Comparison of ENCODE assay signal across 10 cellular contexts in the genomic region with DNA sequence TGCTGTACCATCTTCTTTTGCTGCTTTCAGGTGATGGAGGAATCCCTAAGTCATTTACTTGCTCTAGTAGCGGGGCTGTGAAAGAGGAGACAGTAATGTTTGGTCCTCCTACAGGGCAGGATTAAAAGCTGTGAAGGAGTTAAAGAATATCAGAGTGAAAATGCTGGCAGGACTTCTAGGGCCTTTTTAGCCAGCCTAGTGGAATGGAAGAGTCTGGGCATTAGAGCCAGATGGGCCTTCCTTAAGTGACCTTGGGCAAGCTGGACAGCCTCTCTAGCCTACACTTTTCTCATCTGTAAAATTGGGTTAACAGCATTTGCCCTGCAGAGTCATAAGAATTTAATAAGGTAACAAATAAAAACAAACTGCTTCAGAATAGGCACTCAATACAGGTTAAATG.
A peak's percentile ranks its signal among the peaks of the same experiment; 100 is the strongest.
DNase-seq lines count a peak whose midpoint lies in the region; ATAC-seq, FAIRE-seq and TF ChIP-seq lines count a peak whose summit lies in the region.
"Had no signal": no experiment of that assay in that cellular context is flagged by ENCODE, and none has a peak within 500 bp of the region (broad histone marks: within the 10 kb centered on the region; RNA-seq: fewer than 3 reads in every experiment).

No MANE protein-coding gene starts in this region.

- no peak for TF ChIP-seq CTCF in MM.1S (IDR thresholded peaks at IDR 0.05; ENCODE audit: low read length)
- no peak for TF ChIP-seq CTCF in H1 (IDR thresholded peaks at IDR 0.05; ENCODE audit: control extremely low read depth in 1 of 3, insufficient read depth in 1 of 3, low read depth in 1 of 3, low read length in 3 of 3)
- no peak for TF ChIP-seq CTCF in testis (IDR thresholded peaks at IDR 0.05)

- ATAC-seq in HG03565 (IDR thresholded peaks at IDR 0.05; ENCODE audit: unreplicated experiment) = no peak

- no peak overlapping the region for H2BK15ac ChIP-seq in H1 (ENCODE audit: low read length)

- TF ChIP-seq EP300 in H1 (IDR thresholded peaks at IDR 0.05; ENCODE audit: borderline replicate concordance in 1 of 2, low read depth in 2 of 2, low read length in 2 of 2) = no peak

- H4K8ac ChIP-seq in H1 (ENCODE audit: extremely low read depth, insufficient read depth, low read length) = no peak overlapping the region

- H3K27me3 Mint-ChIP-seq in activated CD4-positive, alpha-beta T cell treated with anti-CD3 and anti-CD28 coated beads, Interleukin-2, amount 10 ng/mL, durations not matched to agents 24 days and 14 days = no peaks in the 10 kb centered on the region

- no peak overlapping the region for H2BK12ac ChIP-seq in H1 (ENCODE audit: low read depth, low read length)

- H4K5ac ChIP-seq in H1 (ENCODE audit: insufficient read length, low read depth, low read length) = no peak overlapping the region

- H2AFZ ChIP-seq in MM.1S (ENCODE audit: low read length) = no peak overlapping the region
- no peak overlapping the region for H2AFZ ChIP-seq in H1 (ENCODE audit: low read length)

- no peaks in the 10 kb centered on the region for H3K9me3 Mint-ChIP-seq in activated CD4-positive, alpha-beta T cell treated with anti-CD3 and anti-CD28 coated beads, Interleukin-2, amount 10 ng/mL, durations not matched to agents 24 days and 14 days
- H3K9me3 Mint-ChIP-seq: activated naive CD4-positive, alpha-beta T cell treated with anti-CD3 and anti-CD28 coated beads, Interleukin-2, amount 50 U/mL, for 24 hours had no signal

- no peak overlapping the region for H3K23ac ChIP-seq in H1 (ENCODE audit: insufficient read length)

- H2BK20ac ChIP-seq in H1 (ENCODE audit: low read length) = no peak overlapping the region

- H3K14ac ChIP-seq in H1 (ENCODE audit: insufficient read length) = no peak overlapping the region

- no peak overlapping the region for H4K91ac ChIP-seq in H1 (replicated peaks; ENCODE audit: insufficient read length, low read length)

- WGBS in H1 (ENCODE audit: extremely low coverage in 1 of 2, insufficient coverage in 1 of 2, insufficient read length in 1 of 2, insufficient replicate concordance in 2 of 2, low coverage in 1 of 2, low lambda C conversion rate in 2 of 2, missing lambda C conversion rate in 1 of 2), 2 experiments = 80% methylated on average over 1 of the region's 1 CpG; no CpG with 5 or more reads in 1 of the 2 experiments
- 67 to 71% methylated on average over 1 of the region's 1 CpG for WGBS in mesodermal cell (ENCODE audit: insufficient coverage in 2 of 2), 2 experiments
- WGBS in testis, 2 donors = 53 to 66% methylated on average over 1 of the region's 1 CpG

- FAIRE-seq in H1 (lab: Jason Lieb, UNC) = no peak

- H3K4me1 ChIP-seq in MM.1S (ENCODE audit: low read length) (peaks cover 26% of the 10 kb centered on the region), H1 (replicated peaks in 1 of 4; ENCODE audit: control insufficient read depth in 3 of 4, insufficient read depth in 4 of 4, low read length in 3 of 4) (peaks cover 4 to 20% (median 17%) of the 10 kb centered on the region in 4 experiments; a peak in 6 of 7 replicates), mesodermal cell (ENCODE audit: control insufficient read depth, insufficient read depth, low read length, poor library complexity, severe bottlenecking) (peaks cover 40% of the 10 kb centered on the region), testis (peaks cover 43% of the 10 kb centered on the region)

- CTCF ChIA-PET in H1 (lab: Charles Lee; ENCODE audit: partially characterized antibody) = interaction anchor here (0.9 to 1.4 kb wide), 3 partner anchors 8 to 286 kb away, joined by 3 to 4 read pairs (median 3); no protein-coding TSS in a partner anchor

- DNase-seq in MM.1S (no peak), H1 (ENCODE audit: low read depth in 1 of 2, low spot score in 2 of 2) (no peak), testis (no peak), MV-4-11 (lab: John Stamatoyannopoulos, UW) (no peak), NCI-H2107 treated with DMSO at 0.1 percent for 48 hours (lab: John Stamatoyannopoulos, UW; ENCODE audit: unreplicated experiment) (no peak)
- no peak for DNase-seq in activated CD4-positive, alpha-beta T cell treated with anti-CD3 and anti-CD28 coated beads, Interleukin-2, amount 10 ng/mL, durations not matched to agents 24 days and 14 days
- DNase-seq: KG1 had no signal

- H3K79me1 ChIP-seq in H1 (ENCODE audit: low read depth, low read length) = peaks cover 4% of the 10 kb centered on the region; the same call in 1 of the 2 replicates

- peaks cover 16% of the 10 kb centered on the region for H3K4me1 Mint-ChIP-seq in activated CD4-positive, alpha-beta T cell treated with anti-CD3 and anti-CD28 coated beads, Interleukin-2, amount 10 ng/mL, durations not matched to agents 24 days and 14 days

- no peak overlapping the region for H3K9ac ChIP-seq in MM.1S (ENCODE audit: low read length)
- H3K9ac ChIP-seq in H1 (replicated peaks in 1 of 4; ENCODE audit: extremely low read depth in 1 of 4, low read depth in 3 of 4, low read length in 3 of 4) = no peak overlapping the region

- H3K4me3 ChIP-seq in MM.1S (ENCODE audit: low read length) (no peak overlapping the region), H1 (ENCODE audit: extremely low read depth in 1 of 4, insufficient read depth in 2 of 4, low read depth in 3 of 4, low read length in 4 of 4) (no peak overlapping the region; a peak in 1 of 8 replicates), mesodermal cell (ENCODE audit: extremely low read depth, insufficient read depth, low read length, poor library complexity, severe bottlenecking) (no peak overlapping the region), testis (no peak overlapping the region)

- H2BK5ac ChIP-seq in H1 (ENCODE audit: low read depth, low read length) = no peak overlapping the region

- H3K27me3 ChIP-seq in MM.1S (replicated peaks; ENCODE audit: insufficient read depth, low read length) (no peaks in the 10 kb centered on the region), H1 (replicated peaks in 1 of 4; ENCODE audit: control insufficient read depth in 3 of 4, extremely low read depth in 1 of 4, insufficient read depth in 3 of 4, low read length in 3 of 4) (no peaks in the 10 kb centered on the region), testis (no peaks in the 10 kb centered on the region)

- no peaks in the 10 kb centered on the region for H3K79me2 ChIP-seq in MM.1S (ENCODE audit: low read length)
- peaks cover 0 to 78% of the 10 kb centered on the region in 2 experiments; a peak in 3 of 4 replicates for H3K79me2 ChIP-seq in H1 (ENCODE audit: control insufficient read depth in 1 of 2, insufficient read depth in 2 of 2, low read length in 2 of 2)

- H2AK5ac ChIP-seq in H1 (ENCODE audit: low read depth, low read length) = no peak overlapping the region

- H3K9me3 ChIP-seq in MM.1S (replicated peaks; ENCODE audit: insufficient read depth, low read length) (no peaks in the 10 kb centered on the region), H1 (ENCODE audit: insufficient read depth in 2 of 2, low read depth in 1 of 2, low read length in 1 of 2) (no peaks in the 10 kb centered on the region), mesodermal cell (ENCODE audit: control insufficient read depth, low read length) (no peaks in the 10 kb centered on the region), testis (no peaks in the 10 kb centered on the region)

- H3K4ac ChIP-seq in H1 (replicated peaks; ENCODE audit: insufficient read length, low read depth, low read length) = no peak overlapping the region

- 0 out of 2 replicates have a peak, but pooled peaks cover 3% of the 10 kb centered on the region for H3K23me2 ChIP-seq in H1 (ENCODE audit: low read depth, low read length)

- H3F3A ChIP-seq in MM.1S (ENCODE audit: insufficient read depth, low read length) = 0 out of 2 replicates have a peak, but pooled peaks cover 4% of the 10 kb centered on the region

- POLR2A ChIA-PET in H1 (lab: Charles Lee; ENCODE audit: partially characterized antibody) = interaction anchor here (1.6 kb wide), 1 partner anchor 10 kb away, joined by 5 read pairs; no protein-coding TSS in a partner anchor

- H3K36me3 Mint-ChIP-seq in activated CD4-positive, alpha-beta T cell treated with anti-CD3 and anti-CD28 coated beads, Interleukin-2, amount 10 ng/mL, durations not matched to agents 24 days and 14 days (ENCODE audit: low read depth) = no peaks in the 10 kb centered on the region
- H3K36me3 Mint-ChIP-seq: activated naive CD4-positive, alpha-beta T cell treated with anti-CD3 and anti-CD28 coated beads, Interleukin-2, amount 50 U/mL, for 24 hours had no signal

- intact Hi-C loops in testis (cut with DNase I; ENCODE audit: low total_unique reads) = loop anchor here (10.0 kb wide), 1 partner anchor 289 kb away; no protein-coding TSS in a partner anchor
- intact Hi-C loops in activated CD4-positive, alpha-beta T cell treated with anti-CD3 and anti-CD28 coated beads, Interleukin-2, amount 10 ng/mL, durations not matched to agents 24 days and 14 days (cut with micrococcal nuclease) = no loop called here

- no peaks in the 10 kb centered on the region for H4K20me1 ChIP-seq in MM.1S (ENCODE audit: insufficient read depth, low read length)
- H4K20me1 ChIP-seq in H1 (replicated peaks in 1 of 2; ENCODE audit: control insufficient read depth in 1 of 2, insufficient read depth in 2 of 2, low read length in 2 of 2) = peaks cover 0 to 15% of the 10 kb centered on the region in 2 experiments

- peak overlapping the region; percentile 58; the same call in 1 of the 2 replicates for H3K4me2 ChIP-seq in MM.1S (ENCODE audit: low read depth, low read length)
- H3K4me2 ChIP-seq in H1 (ENCODE audit: insufficient read depth in 1 of 2, low read depth in 2 of 2, low read length in 2 of 2) = peak overlapping the region; percentile 79 to 85; a peak in 1 of 4 replicates

- H3K18ac ChIP-seq in H1 (ENCODE audit: extremely low read depth, low read length) = no peak overlapping the region

- no peak overlapping the region for H3K4me3 Mint-ChIP-seq in activated CD4-positive, alpha-beta T cell treated with anti-CD3 and anti-CD28 coated beads, Interleukin-2, amount 10 ng/mL, durations not matched to agents 24 days and 14 days

- TF ChIP-seq POLR2A in H1 (IDR thresholded peaks at IDR 0.05; ENCODE audit: control extremely low read depth in 1 of 2, low read depth in 2 of 2, low read length in 2 of 2) = no peak
- TF ChIP-seq POLR2A in testis (IDR thresholded peaks at IDR 0.05) = no peak

- no peak overlapping the region for H2BK120ac ChIP-seq in H1 (replicated peaks; ENCODE audit: low read depth, low read length)

- H3K56ac ChIP-seq in H1 (replicated peaks; ENCODE audit: insufficient read length, low read depth, low read length) = no peak overlapping the region

- no peak overlapping the region for H3K27ac Mint-ChIP-seq in activated CD4-positive, alpha-beta T cell treated with anti-CD3 and anti-CD28 coated beads, Interleukin-2, amount 10 ng/mL, durations not matched to agents 24 days and 14 days

- no peaks in the 10 kb centered on the region for H3K9me2 ChIP-seq in MM.1S (replicated peaks; ENCODE audit: insufficient read depth, low read length)

- H3K27ac ChIP-seq in MM.1S (ENCODE audit: low read length) (no peak overlapping the region), H1 (ENCODE audit: low read depth, low read length) (no peak overlapping the region), mesodermal cell (ENCODE audit: low read depth, low read length, severe bottlenecking) (peak overlapping the region; percentile 91), testis (peak overlapping the region; percentile 70 to 74)

- no peaks in the 10 kb centered on the region for H3K36me3 ChIP-seq in MM.1S (replicated peaks; ENCODE audit: insufficient read depth, low read length)
- no peaks in the 10 kb centered on the region for H3K36me3 ChIP-seq in H1 (ENCODE audit: control insufficient read depth in 2 of 4, insufficient read depth in 4 of 4, low read length in 3 of 4)
- H3K36me3 ChIP-seq in mesodermal cell (ENCODE audit: control insufficient read depth, insufficient read depth, low read length) = no peaks in the 10 kb centered on the region
- H3K36me3 ChIP-seq in testis (ENCODE audit: low read depth, missing control alignments) = no peaks in the 10 kb centered on the region

- TF ChIP-seq RAD21 in H1 (IDR thresholded peaks at IDR 0.05 in 1 of 2, conservative IDR thresholded peaks at IDR 0.05 in 1 of 2; ENCODE audit: low read depth in 2 of 2, low read length in 2 of 2) = no peak

Comparison
In these comparisons a context has a peak if more than half of its experiments do, and no peak if none do; other contexts are left out.
1. H3K27ac ChIP-seq: peak in mesodermal cell (single experiment) and testis (2 of 2); none in MM.1S (single experiment) and H1 (single experiment).